ENCODE assay signal across 27 cellular contexts in the genomic region with DNA sequence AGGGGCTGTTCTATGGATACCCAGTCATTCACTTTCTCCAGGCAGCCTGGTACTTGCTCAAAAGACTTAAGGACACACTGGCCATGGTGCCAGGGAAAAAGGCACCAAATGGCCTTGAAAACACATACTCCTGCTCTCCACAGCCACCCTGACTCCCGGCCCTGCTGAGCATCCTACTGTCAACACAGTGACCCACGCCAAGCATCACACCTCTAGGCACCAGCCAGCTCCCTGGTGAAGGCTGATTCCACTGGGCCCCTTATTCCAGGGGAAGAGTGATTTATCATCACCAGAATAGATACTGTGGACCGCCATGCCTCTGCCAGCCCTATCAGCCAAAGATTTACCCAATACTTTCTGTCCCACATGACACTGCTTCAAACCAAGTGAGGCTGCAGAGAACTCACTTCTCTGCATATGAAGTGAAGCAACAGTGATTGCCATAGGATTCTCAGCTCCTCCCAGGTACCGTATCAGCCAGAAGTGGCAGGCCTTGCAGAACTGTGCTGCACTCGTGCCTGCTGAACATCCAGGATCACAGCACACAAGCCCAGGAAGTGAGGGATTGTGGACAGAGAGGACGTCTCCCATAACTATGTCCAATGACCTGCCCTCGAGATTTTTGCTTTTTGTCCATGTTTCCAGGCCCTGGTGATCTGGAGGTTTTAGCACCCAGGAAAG.
"Had no signal": no experiment of that assay in that cellular context is flagged by ENCODE, and none has a peak within 500 bp of the region (broad histone marks: within the 10 kb centered on the region; RNA-seq: fewer than 3 reads in every experiment).

No MANE protein-coding gene starts in this region.

- H3K27me3 ChIP-seq: adrenal gland, body of pancreas, cardiac muscle cell, neural progenitor cell, right lobe of liver, uterus had no signal

- H3K4me1 Mint-ChIP-seq: activated naive CD8-positive, alpha-beta T cell treated with anti-CD3 and anti-CD28 coated beads for 36 hours; natural killer cell; neural progenitor cell; T-helper 17 cell had no signal

- H3K4me2 ChIP-seq: neural progenitor cell had no signal

- H3K4me3 Mint-ChIP-seq: activated naive CD4-positive, alpha-beta T cell treated with anti-CD3 and anti-CD28 coated beads for 36 hours; activated naive CD8-positive, alpha-beta T cell treated with anti-CD3 and anti-CD28 coated beads for 36 hours; activated T-helper 1 cell treated with anti-CD3 and anti-CD28 coated beads, Interleukin-12 subunit alpha, Interleukin-12 subunit beta, Interleukin-2, Interleukin-4 antibody, amounts not matched to agents 30 ng/mL and 10 ng/mL and 1 ng/mL, durations not matched to agents 14 hours and 24 hours and 36 hours; natural killer cell; neural progenitor cell; T-helper 17 cell; WTC11 had no signal

- H3K27ac ChIP-seq: adrenal gland, cardiac muscle cell, neural progenitor cell, right lobe of liver, thoracic aorta, uterus had no signal

- H3K4me3 ChIP-seq: adrenal gland, body of pancreas, cardiac muscle cell, neural progenitor cell, right lobe of liver, thoracic aorta, uterus had no signal

- H3K36me3 Mint-ChIP-seq: activated naive CD8-positive, alpha-beta T cell treated with anti-CD3 and anti-CD28 coated beads for 36 hours; natural killer cell; WTC11 had no signal

- H3K27ac Mint-ChIP-seq: activated naive CD4-positive, alpha-beta T cell treated with anti-CD3 and anti-CD28 coated beads for 36 hours; activated naive CD8-positive, alpha-beta T cell treated with anti-CD3 and anti-CD28 coated beads for 36 hours; activated T-helper 1 cell treated with anti-CD3 and anti-CD28 coated beads, Interleukin-12 subunit alpha, Interleukin-12 subunit beta, Interleukin-2, Interleukin-4 antibody, amounts not matched to agents 30 ng/mL and 10 ng/mL and 1 ng/mL, durations not matched to agents 14 hours and 24 hours and 36 hours; natural killer cell; neural progenitor cell; T-helper 17 cell; WTC11 had no signal

- H3K9ac ChIP-seq: neural progenitor cell had no signal

- H2AFZ ChIP-seq: neural progenitor cell had no signal

- H3K9me3 ChIP-seq: adrenal gland, body of pancreas, right lobe of liver, thoracic aorta, uterus had no signal

- H3K27me3 Mint-ChIP-seq: activated naive CD8-positive, alpha-beta T cell treated with anti-CD3 and anti-CD28 coated beads for 36 hours had no signal

- H3K9me3 Mint-ChIP-seq: activated naive CD4-positive, alpha-beta T cell treated with anti-CD3 and anti-CD28 coated beads for 36 hours; activated naive CD8-positive, alpha-beta T cell treated with anti-CD3 and anti-CD28 coated beads for 36 hours; activated T-helper 1 cell treated with anti-CD3 and anti-CD28 coated beads, Interleukin-12 subunit alpha, Interleukin-12 subunit beta, Interleukin-2, Interleukin-4 antibody, amounts not matched to agents 30 ng/mL and 10 ng/mL and 1 ng/mL, durations not matched to agents 14 hours and 24 hours and 36 hours; natural killer cell; neural progenitor cell; WTC11 had no signal

- ATAC-seq: body of pancreas, esophagus mucosa, natural killer cell, right lobe of liver, SK-N-SH treated with all-trans-retinoic acid at 6 μM for 48 hours, T-helper 17 cell, WTC11 had no signal

- H3K36me3 ChIP-seq: adrenal gland, cardiac muscle cell, neural progenitor cell, thoracic aorta, uterus had no signal

- DNase-seq: activated CD4-positive, alpha-beta T cell treated with anti-CD3 and anti-CD28 coated beads, Interleukin-2, amount 50 U/mL, for 4 hours; activated effector memory CD4-positive, alpha-beta T cell treated with anti-CD3 and anti-CD28 coated beads, Interleukin-2, amount 50 U/mL, for 16 hours; activated naive CD4-positive, alpha-beta T cell treated with anti-CD3 and anti-CD28 coated beads for 36 hours; activated naive CD8-positive, alpha-beta T cell treated with anti-CD3 and anti-CD28 coated beads for 36 hours; activated T-cell treated with anti-CD3 and anti-CD28 coated beads for 4 hours; aorta; body of pancreas; cortex of kidney; foreskin fibroblast; kidney glomerular epithelial cell; mesenchymal stem cell; natural killer cell; occipital lobe; right lobe of liver; stimulated activated CD4-positive, alpha-beta T cell treated with anti-CD3 and anti-CD28 coated beads, Interleukin-2, amount 100 ng/mL, for 48 hours; stimulated activated naive CD4-positive, alpha-beta T cell treated with Interleukin-2 at 50 U/mL for 16 hours; T-helper 17 cell; trophoblast cell; uterus had no signal

- H3K4me1 ChIP-seq: adrenal gland, neural progenitor cell, uterus had no signal
